23 cellular contexts compared by ENCODE assay signal in the genomic region with DNA sequence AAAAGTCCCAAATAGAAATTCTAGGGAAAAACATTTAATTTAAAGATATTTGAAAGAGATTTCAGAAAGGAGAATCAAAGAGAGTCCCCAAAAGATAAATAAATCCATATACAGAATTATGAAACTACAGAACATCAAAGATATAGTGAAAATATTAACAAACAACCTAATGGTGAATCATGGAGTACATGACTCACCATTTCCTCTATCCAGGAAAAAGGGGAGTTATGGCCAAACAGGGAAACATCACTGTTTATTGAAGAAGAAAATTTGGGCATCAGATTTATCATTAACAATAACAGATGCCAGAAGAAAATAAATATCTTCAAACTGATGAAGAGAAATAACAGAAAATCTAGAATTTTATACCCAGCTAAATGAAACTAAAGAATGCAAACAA.
DNase-seq lines count a peak whose midpoint lies in the region; ATAC-seq, FAIRE-seq and TF ChIP-seq lines count a peak whose summit lies in the region.
"Had no signal": no experiment of that assay in that cellular context is flagged by ENCODE, and none has a peak within 500 bp of the region (broad histone marks: within the 10 kb centered on the region; RNA-seq: fewer than 3 reads in every experiment).

No MANE protein-coding gene starts in this region.

- BruUV-seq in K562 (replicated peaks; lab: Mats Ljungman, UMichigan) = no TSS peak

- peaks cover 2% of the 10 kb centered on the region; the same call in 1 of the 2 replicates for H3K9me3 ChIP-seq in K562 (replicated peaks; ENCODE audit: control insufficient read depth, insufficient read depth, low read depth, low read length)
- H3K9me3 ChIP-seq: SJCRH30 had no signal

- no peak for TF ChIP-seq RAD21 in K562 (CRISPR knock-in tag; conservative IDR thresholded peaks at IDR 0.05 in 1 of 2, IDR thresholded peaks at IDR 0.05 in 1 of 2)

- intact Hi-C loops in K562 (cut with micrococcal nuclease) = no loop called here

- TF ChIP-seq EP300 in K562 (IDR thresholded peaks at IDR 0.05; ENCODE audit: low read length) = no peak

- no peak for FAIRE-seq in K562 (lab: Jason Lieb, UNC)

- no peak for TF ChIP-seq CTCF in K562 (IDR thresholded peaks at IDR 0.05 in 2 of 3, conservative IDR thresholded peaks at IDR 0.05 in 1 of 3; ENCODE audit: insufficient read depth in 2 of 3, low read depth in 1 of 3, low read length in 3 of 3)

- ATAC-seq in K562 (no peak), HG03378 (IDR thresholded peaks at IDR 0.05; ENCODE audit: unreplicated experiment) (no peak), GM19328 (IDR thresholded peaks at IDR 0.05; ENCODE audit: unreplicated experiment) (no peak)
- ATAC-seq: GM23338, Right ventricle myocardium inferior, SK-N-SH treated with all-trans-retinoic acid at 6 μM for 48 hours had no signal

- H2AFZ ChIP-seq in K562 (ENCODE audit: low read depth, low read length) = no peak overlapping the region
- H2AFZ ChIP-seq: GM23338 had no signal

- no peak overlapping the region for H3K4me2 ChIP-seq in K562 (ENCODE audit: insufficient read depth, low read length)
- H3K4me2 ChIP-seq: GM23338 had no signal

- no peaks in the 10 kb centered on the region for H3K27me3 ChIP-seq in K562 (ENCODE audit: control insufficient read depth in 2 of 2, insufficient read depth in 2 of 2, low read length in 2 of 2)
- H3K27me3 ChIP-seq: SJCRH30 had no signal

- POLR2A ChIA-PET in K562 (lab: Yijun Ruan, JAX) = no interaction called here

- H3K79me2 ChIP-seq in K562 (ENCODE audit: control insufficient read depth, insufficient read depth, low read length) = no peaks in the 10 kb centered on the region

- no peaks in the 10 kb centered on the region for H3K4me1 ChIP-seq in K562 (replicated peaks in 1 of 2; ENCODE audit: control insufficient read depth in 2 of 2, insufficient read depth in 2 of 2, low read length in 2 of 2)
- H3K4me1 ChIP-seq: SJCRH30 had no signal

- CTCF ChIA-PET in K562 (lab: Yijun Ruan, JAX; ENCODE audit: low intra/inter-chr PET ratio) = no interaction called here

- H3K9ac ChIP-seq in K562 (ENCODE audit: insufficient read depth in 1 of 2, low read depth in 2 of 2, low read length in 2 of 2) = no peak overlapping the region

- DNase-seq in ELR (ENCODE audit: low read depth) = peak; percentile 56
- peak; percentile 37 for DNase-seq in LHCN-M2 (ENCODE audit: low read depth)
- DNase-seq in K562 (ENCODE audit: extremely low read depth in 1 of 4, low spot score in 3 of 4) = no peak
- DNase-seq in iris pigment epithelial cell (ENCODE audit: low read depth) = peak; percentile 36
- no peak for DNase-seq in midbrain (lab: John Stamatoyannopoulos, UW)
- DNase-seq: C1 segment of cervical spinal cord; CD4-positive, alpha-beta memory T cell; COR-L47; DND-41; H9; MV-4-11; NCI-H1105; NCI-H1436 treated with DMSO at 0.1 percent for 48 hours; NCI-H187 treated with DMSO at 0.1 percent for 48 hours; NCI-H446; NCI-H524 treated with DMSO at 0.1 percent for 48 hours; NCI-H774; SJCRH30 had no signal

- in situ Hi-C loops in K562 (cut with MboI) = no loop called here

- no peaks in the 10 kb centered on the region for H3K9me1 ChIP-seq in K562 (ENCODE audit: control insufficient read depth, insufficient read depth, low read length)

- no peak overlapping the region for H3K27ac ChIP-seq in K562 (ENCODE audit: extremely low read depth, low read depth, low read length)
- H3K27ac ChIP-seq: SJCRH30 had no signal

- H4K20me1 ChIP-seq in K562 (replicated peaks; ENCODE audit: control insufficient read depth, insufficient read depth, low read length) = no peaks in the 10 kb centered on the region

- no peak for TF ChIP-seq POLR2A in K562 (conservative IDR thresholded peaks at IDR 0.05)

- H3K4me3 ChIP-seq in K562 = no peak overlapping the region
- H3K4me3 ChIP-seq: GM23338, SJCRH30 had no signal

- H3K36me3 ChIP-seq in K562 (ENCODE audit: control insufficient read depth, insufficient read depth, low read length) = no peaks in the 10 kb centered on the region
- H3K36me3 ChIP-seq: SJCRH30 had no signal

TF ChIP-seq in K562, 482 proteins besides CTCF, POLR2A, EP300 and RAD21:
- TF ChIP-seq ZFP1 (CRISPR knock-in tag; IDR thresholded peaks at IDR 0.05) (0 out of 2 replicates have a peak, but pooled peaks have one; percentile 32), SIRT6 (IDR thresholded peaks at IDR 0.05; ENCODE audit: low read depth, low read length) (no peak)

Comparison
In these comparisons a context has a peak if more than half of its experiments do, and no peak if none do; other contexts are left out.
1. DNase-seq: peak in ELR (single experiment), LHCN-M2 (single experiment) and iris pigment epithelial cell (single experiment); none in K562 (0 of 4) and midbrain (single experiment).